Comparison of ENCODE assay signal across 8 cellular contexts in genomic region chr15:101293122-101293521, GRCh38. TPM values are rescaled to one million over a fixed set of nuclear protein-coding genes. Genes with fewer than 3 reads are reported as not detected.
DNase-seq lines count a peak whose midpoint lies in the region; ATAC-seq and TF ChIP-seq lines count a peak whose summit lies in the region.

No MANE protein-coding gene starts in this region.

- H3K9ac ChIP-seq in mammary epithelial cell (ENCODE audit: insufficient read depth, low read length) = no peak overlapping the region

- TF ChIP-seq CTCF in CD4-positive, alpha-beta T cell (IDR thresholded peaks at IDR 0.05) = no peak
- no peak for TF ChIP-seq CTCF in mammary epithelial cell (conservative IDR thresholded peaks at IDR 0.05 in 1 of 2, IDR thresholded peaks at IDR 0.05 in 1 of 2; ENCODE audit: extremely low read depth in 1 of 2, insufficient read depth in 1 of 2, low read depth in 1 of 2, low read length in 2 of 2)

- WGBS in mammary epithelial cell (ENCODE audit: low coverage, missing lambda C conversion rate) = 90% methylated on average over 10 of the region's 10 CpGs

- H3K79me2 ChIP-seq in mammary epithelial cell (ENCODE audit: insufficient read depth, low read length) = peaks cover 76% of the 10 kb centered on the region

- H3K4me1 Mint-ChIP-seq in CD4-positive, alpha-beta T cell (ENCODE audit: low read depth) = peaks cover 72% of the 10 kb centered on the region
- H3K4me1 Mint-ChIP-seq in naive thymus-derived CD4-positive, alpha-beta T cell = peaks cover 39 to 73% (median 63%) of the 10 kb centered on the region in 7 donors

- H3K4me3 Mint-ChIP-seq in CD4-positive, alpha-beta T cell = peak overlapping the region; percentile 100
- H3K4me3 Mint-ChIP-seq in naive thymus-derived CD4-positive, alpha-beta T cell = peak overlapping the region; percentile 90 to 99 (median 97)

- peak overlapping the region; percentile 64 for H3K4me3 ChIP-seq in Jurkat, Clone E6-1 (ENCODE audit: low read length)
- peak overlapping the region; percentile 81 to 97 (median 94) for H3K4me3 ChIP-seq in mammary epithelial cell (replicated peaks in 1 of 3; ENCODE audit: insufficient read depth in 1 of 3, low read depth in 2 of 3, low read length in 3 of 3)
- H3K4me3 ChIP-seq in naive thymus-derived CD4-positive, alpha-beta T cell (ENCODE audit: low read length) = peak overlapping the region; percentile 76

- DNase-seq in CD4-positive, alpha-beta T cell = no peak
- no peak for DNase-seq in Jurkat, Clone E6-1 (ENCODE audit: low read depth, low spot score)
- DNase-seq in mammary epithelial cell = no peak
- DNase-seq in naive thymus-derived CD4-positive, alpha-beta T cell = no peak
- DNase-seq in KG1 (lab: John Stamatoyannopoulos, UW) = no peak
- DNase-seq in epidermal melanocyte (ENCODE audit: insufficient read length, low spot score) = no peak
- no peak for DNase-seq in SW 1271 (lab: John Stamatoyannopoulos, UW)
- DNase-seq in left lobe of liver (ENCODE audit: low spot score) = no peak

- peaks cover 19% of the 10 kb centered on the region for H3K36me3 ChIP-seq in mammary epithelial cell (ENCODE audit: insufficient read depth, low read length)
- peaks cover 0 to 16% (median 5%) of the 10 kb centered on the region in 3 experiments for H3K36me3 ChIP-seq in naive thymus-derived CD4-positive, alpha-beta T cell (ENCODE audit: control insufficient read depth in 2 of 3, insufficient read depth in 3 of 3, low read length in 3 of 3)

- H3K9me3 Mint-ChIP-seq in CD4-positive, alpha-beta T cell = no peaks in the 10 kb centered on the region
- H3K9me3 Mint-ChIP-seq in naive thymus-derived CD4-positive, alpha-beta T cell = no peaks in the 10 kb centered on the region

- peak overlapping the region; percentile 67 for H3K4me2 ChIP-seq in mammary epithelial cell (ENCODE audit: insufficient read depth, low read depth, low read length)

- H2AFZ ChIP-seq in mammary epithelial cell (ENCODE audit: low read depth, low read length) = no peak overlapping the region

- BruUV-seq in mammary epithelial cell (replicated peaks; lab: Mats Ljungman, UMichigan) = no TSS peak

- in situ Hi-C loops in mammary epithelial cell (cut with MboI; ENCODE audit: low sequenced_read_pairs in 2 of 2) = loop anchor here in 1 of 2 donors (5.0 to 10.0 kb wide), 2 partner anchors 282 to 359 kb away; partner anchors contain the start of gene TM2D3

- H3K4me1 ChIP-seq in mammary epithelial cell (ENCODE audit: insufficient read depth, low read length) = peaks cover 30% of the 10 kb centered on the region
- H3K4me1 ChIP-seq in naive thymus-derived CD4-positive, alpha-beta T cell (ENCODE audit: control insufficient read depth in 2 of 2, insufficient read depth in 2 of 2, low read length in 2 of 2) = peaks cover 14 to 27% of the 10 kb centered on the region in 2 donors

- dilution Hi-C loops in mammary epithelial cell (cut with HindIII; ENCODE audit: low sequenced_read_pairs) = no loop called here

- intact Hi-C loops in CD4-positive, alpha-beta T cell (cut with DNase I, micrococcal nuclease) = loop anchor here in 1 of 2 experiments (10.0 kb wide), 1 partner anchor 1368 kb away; no protein-coding TSS in a partner anchor
- intact Hi-C loops in mammary epithelial cell (cut with micrococcal nuclease) = no loop called here
- intact Hi-C loops in naive thymus-derived CD4-positive, alpha-beta T cell (cut with micrococcal nuclease) = loop anchor here (1.0 to 10.0 kb wide), 3 partner anchors 431 to 1368 kb away; partner anchors contain the start of genes ADAMTS17 (in 1 of the 2) and TARS3 (in 1 of the 2)

- peaks cover 66% of the 10 kb centered on the region for H3K36me3 Mint-ChIP-seq in CD4-positive, alpha-beta T cell (ENCODE audit: low read depth)
- H3K36me3 Mint-ChIP-seq in naive thymus-derived CD4-positive, alpha-beta T cell = peaks cover 4 to 26% (median 19%) of the 10 kb centered on the region in 5 donors

- no peaks in the 10 kb centered on the region for H3K27me3 Mint-ChIP-seq in CD4-positive, alpha-beta T cell
- no peaks in the 10 kb centered on the region for H3K27me3 Mint-ChIP-seq in naive thymus-derived CD4-positive, alpha-beta T cell

- no peak overlapping the region for H3K27ac ChIP-seq in CD4-positive, alpha-beta T cell (ENCODE audit: low read depth, low read length)
- H3K27ac ChIP-seq in mammary epithelial cell (ENCODE audit: insufficient read depth, low read depth, low read length) = peak overlapping the region; percentile 90
- peak overlapping the region; percentile 95 for H3K27ac ChIP-seq in naive thymus-derived CD4-positive, alpha-beta T cell (ENCODE audit: low read depth, low read length)

- H4K20me1 ChIP-seq in mammary epithelial cell (ENCODE audit: insufficient read depth, low read length) = peaks cover 2% of the 10 kb centered on the region

- CTCF ChIA-PET in CD4-positive, alpha-beta T cell (lab: Charles Lee) = interaction anchor here (1.5 to 2.9 kb wide), 2 partner anchors 285 to 349 kb away, joined by 5 to 10 read pairs; no protein-coding TSS in a partner anchor
- CTCF ChIA-PET in mammary epithelial cell (lab: Charles Lee; ENCODE audit: low non-redundant PET) = no interaction called here
- CTCF ChIA-PET in naive thymus-derived CD4-positive, alpha-beta T cell (lab: Charles Lee) = interaction anchor here (1.1 to 2.9 kb wide), 2 partner anchors 11 to 348 kb away, joined by 5 to 11 read pairs; no protein-coding TSS in a partner anchor

- no peak for ATAC-seq in CD4-positive, alpha-beta T cell (ENCODE audit: poor library complexity)
- no peak for ATAC-seq in naive thymus-derived CD4-positive, alpha-beta T cell
- ATAC-seq in left lobe of liver = no peak

- POLR2A ChIA-PET in CD4-positive, alpha-beta T cell (lab: Charles Lee) = interaction anchor here (0.5 to 3.8 kb wide), 5 partner anchors 47 to 430 kb away, joined by 3 to 29 read pairs (median 19); partner anchors contain the start of gene TARS3
- POLR2A ChIA-PET in naive thymus-derived CD4-positive, alpha-beta T cell (lab: Charles Lee) = interaction anchor here (0.6 to 1.1 kb wide), 4 partner anchors 41 to 720 kb away, joined by 3 to 5 read pairs (median 4); partner anchors contain the start of gene CHSY1

- peak overlapping the region; percentile 98 for H3K27ac Mint-ChIP-seq in CD4-positive, alpha-beta T cell
- peak overlapping the region in 8 of 9 donors; percentile 89 to 99 (median 96) for H3K27ac Mint-ChIP-seq in naive thymus-derived CD4-positive, alpha-beta T cell

- H3K27me3 ChIP-seq in CD4-positive, alpha-beta T cell (ENCODE audit: control insufficient read depth, insufficient read depth, low read length) = no peaks in the 10 kb centered on the region
- no peaks in the 10 kb centered on the region for H3K27me3 ChIP-seq in mammary epithelial cell (ENCODE audit: insufficient read depth, low read length)
- no peaks in the 10 kb centered on the region for H3K27me3 ChIP-seq in naive thymus-derived CD4-positive, alpha-beta T cell (ENCODE audit: control insufficient read depth in 2 of 2, insufficient read depth in 2 of 2, low read length in 2 of 2)

- no peaks in the 10 kb centered on the region for H3K9me3 ChIP-seq in CD4-positive, alpha-beta T cell (ENCODE audit: control insufficient read depth, low read length)
- no peaks in the 10 kb centered on the region for H3K9me3 ChIP-seq in mammary epithelial cell (replicated peaks; ENCODE audit: insufficient read depth, low read length)
- H3K9me3 ChIP-seq in naive thymus-derived CD4-positive, alpha-beta T cell (ENCODE audit: control insufficient read depth in 2 of 3, low read length in 3 of 3) = no peaks in the 10 kb centered on the region

RNA-seq across cellular contexts. Expression of gene SNRPA1, which starts 1.9 kb away (rescaled TPM):
- total RNA-seq in CD4-positive, alpha-beta T cell = 100 to 1,000 TPM; 214 to 222 TPM
- polyA plus RNA-seq in Jurkat, Clone E6-1 (2012; ENCODE audit: insufficient read depth, insufficient read length) = 302 TPM
- total RNA-seq in mammary epithelial cell = 10 to 100 TPM; 17.2 to 85.7 TPM
- 75.0 TPM for polyA plus RNA-seq in mammary epithelial cell
- polyA minus RNA-seq in mammary epithelial cell = 32.0 TPM
- total RNA-seq in naive thymus-derived CD4-positive, alpha-beta T cell = 100 to 1,000 TPM in 3 of 5 experiments, 10 to 100 TPM in 2; 80.1 to 212 (median 110) TPM
- polyA plus RNA-seq in naive thymus-derived CD4-positive, alpha-beta T cell = 10 to 100 TPM; 59.6 to 86.8 TPM
- 22.2 TPM for total RNA-seq in left lobe of liver

RNA-seq across cellular contexts. Expression of gene SELENOS, which starts 15.8 kb away (rescaled TPM):
- total RNA-seq in CD4-positive, alpha-beta T cell = 10 to 100 TPM; 41.7 to 48.5 TPM
- polyA plus RNA-seq in Jurkat, Clone E6-1 (2012; ENCODE audit: insufficient read depth, insufficient read length) = 41.5 TPM
- total RNA-seq in mammary epithelial cell (10 to 100 TPM; 51.7 to 81.2 TPM), left lobe of liver (33.9 TPM)
- polyA plus RNA-seq in mammary epithelial cell = 68.4 TPM
- 23.9 TPM for polyA minus RNA-seq in mammary epithelial cell
- total RNA-seq in naive thymus-derived CD4-positive, alpha-beta T cell = 10 to 100 TPM; 24.8 to 42.2 (median 37.6) TPM
- polyA plus RNA-seq in naive thymus-derived CD4-positive, alpha-beta T cell = 10 to 100 TPM; 43.9 to 48.2 TPM

RNA-seq across cellular contexts. Expression of gene CHSY1, which starts 41.3 kb away (rescaled TPM):
- 1 to 10 TPM; 5.8 to 6.7 TPM for total RNA-seq in CD4-positive, alpha-beta T cell
- 22.0 TPM for polyA plus RNA-seq in Jurkat, Clone E6-1 (2012; ENCODE audit: insufficient read depth, insufficient read length)
- 10 to 100 TPM; 37.9 to 40.2 TPM for total RNA-seq in mammary epithelial cell
- polyA plus RNA-seq in mammary epithelial cell = 30.2 TPM
- polyA minus RNA-seq in mammary epithelial cell = 83.7 TPM
- total RNA-seq in naive thymus-derived CD4-positive, alpha-beta T cell = 10 to 100 TPM in 3 of 5 experiments, 1 to 10 TPM in 2; 8.9 to 47.0 (median 10.8) TPM
- 1 to 10 TPM in 1 of 2 donors, under 1 TPM in 1; 0.78 to 1.2 TPM for polyA plus RNA-seq in naive thymus-derived CD4-positive, alpha-beta T cell
- total RNA-seq in left lobe of liver = 6.3 TPM
